In genomic region chr7:117269417-117269816, GRCh38 we compare ENCODE assay signal across 11 cellular contexts. TPM values are rescaled to one million over a fixed set of nuclear protein-coding genes. Genes with fewer than 3 reads are reported as not detected.
A peak's percentile ranks its signal among the peaks of the same experiment; 100 is the strongest.
DNase-seq lines count a peak whose midpoint lies in the region; ATAC-seq, FAIRE-seq and TF ChIP-seq lines count a peak whose summit lies in the region.
"Had no signal": no experiment of that assay in that cellular context is flagged by ENCODE, and none has a peak within 500 bp of the region (broad histone marks: within the 10 kb centered on the region; RNA-seq: fewer than 3 reads in every experiment).

No MANE protein-coding gene starts in this region.

- TF ChIP-seq CTCF in AG09309 (IDR thresholded peaks at IDR 0.05; ENCODE audit: control insufficient read depth, insufficient read depth, low read depth, low read length, missing control alignments) (no peak), K562 (IDR thresholded peaks at IDR 0.05 in 2 of 3, conservative IDR thresholded peaks at IDR 0.05 in 1 of 3; ENCODE audit: insufficient read depth in 2 of 3, low read depth in 1 of 3, low read length in 3 of 3) (no peak), lower lobe of right lung (IDR thresholded peaks at IDR 0.05) (no peak)

- ATAC-seq in K562, result peak; percentile 53; the same call in 2 of the 3 replicates
- ATAC-seq in lower lobe of right lung, result peak; percentile 25 to 71
- ATAC-seq in left ventricle myocardium superior, result no peak
- ATAC-seq: effector memory CD8-positive, alpha-beta T cell had no signal

- no peak overlapping the region for H3K4me3 ChIP-seq in AG09309 (ENCODE audit: control insufficient read depth, low read depth, low read length)
- no peak overlapping the region for H3K4me3 ChIP-seq in K562
- no peak overlapping the region for H3K4me3 ChIP-seq in lower lobe of right lung
- H3K4me3 ChIP-seq in SJCRH30, result no peak overlapping the region

- H4K20me1 ChIP-seq in K562 (replicated peaks; ENCODE audit: control insufficient read depth, insufficient read depth, low read length), result no peaks in the 10 kb centered on the region

- DNase-seq in AG09309 (ENCODE audit: low read depth) (peak; percentile 95), HS-27A (ENCODE audit: low read depth) (peak; percentile 61), K562 (ENCODE audit: extremely low read depth in 1 of 4, low spot score in 3 of 4) (no peak), lower lobe of right lung (no peak), SJCRH30 (no peak), NCI-H1092 (lab: John Stamatoyannopoulos, UW) (no peak), left ventricle myocardium superior (no peak)
- DNase-seq in activated effector memory CD4-positive, alpha-beta T cell treated with Interleukin-2 at 50 U/mL for 16 hours, result no peak
- DNase-seq: effector memory CD8-positive, alpha-beta T cell had no signal

- H3K79me2 ChIP-seq in K562 (ENCODE audit: control insufficient read depth, insufficient read depth, low read length), result no peaks in the 10 kb centered on the region

- H3K9me3 ChIP-seq in K562 (replicated peaks; ENCODE audit: control insufficient read depth, insufficient read depth, low read depth, low read length) (no peaks in the 10 kb centered on the region), lower lobe of right lung (no peaks in the 10 kb centered on the region), SJCRH30 (replicated peaks) (no peaks in the 10 kb centered on the region)

- H3K36me3 ChIP-seq in K562 (ENCODE audit: control insufficient read depth, insufficient read depth, low read length), result no peaks in the 10 kb centered on the region
- no peaks in the 10 kb centered on the region for H3K36me3 ChIP-seq in lower lobe of right lung
- no peaks in the 10 kb centered on the region for H3K36me3 ChIP-seq in SJCRH30

- TF ChIP-seq POLR2A in K562 (conservative IDR thresholded peaks at IDR 0.05), result no peak

- no peak overlapping the region for H3K9ac ChIP-seq in K562 (ENCODE audit: insufficient read depth in 1 of 2, low read depth in 2 of 2, low read length in 2 of 2)

- no peaks in the 10 kb centered on the region for H3K9me1 ChIP-seq in K562 (ENCODE audit: control insufficient read depth, insufficient read depth, low read length)

- under 1% methylated on average over 5 of the region's 5 CpGs for WGBS in K562 (ENCODE audit: insufficient coverage, low coverage, missing lambda C conversion rate)

- CTCF ChIA-PET in K562 (lab: Yijun Ruan, JAX; ENCODE audit: low intra/inter-chr PET ratio), result no interaction called here

- H3K4me1 ChIP-seq in K562 (replicated peaks in 1 of 2; ENCODE audit: control insufficient read depth in 2 of 2, insufficient read depth in 2 of 2, low read length in 2 of 2) (no peaks in the 10 kb centered on the region), lower lobe of right lung (no peaks in the 10 kb centered on the region), SJCRH30 (peaks cover 15% of the 10 kb centered on the region)

- TF ChIP-seq EP300 in K562 (IDR thresholded peaks at IDR 0.05; ENCODE audit: low read length), result no peak

- POLR2A ChIA-PET in K562 (lab: Yijun Ruan, JAX), result no interaction called here

- H3K4me2 ChIP-seq in K562 (ENCODE audit: insufficient read depth, low read length), result no peak overlapping the region

- no peak for FAIRE-seq in K562 (lab: Jason Lieb, UNC)
- FAIRE-seq: D721Med had no signal

- intact Hi-C loops in K562 (cut with micrococcal nuclease) (no loop called here), lower lobe of right lung (cut with DNase I) (no loop called here), left ventricle myocardium superior (cut with micrococcal nuclease) (no loop called here)

- BruUV-seq in K562 (replicated peaks; lab: Mats Ljungman, UMichigan), result no TSS peak

- no peak overlapping the region for H3K27ac ChIP-seq in K562 (ENCODE audit: extremely low read depth, low read depth, low read length)
- H3K27ac ChIP-seq in lower lobe of right lung, result no peak overlapping the region
- no peak overlapping the region for H3K27ac ChIP-seq in SJCRH30

- in situ Hi-C loops in K562 (cut with MboI), result no loop called here

- no peak for TF ChIP-seq RAD21 in K562 (CRISPR knock-in tag; conservative IDR thresholded peaks at IDR 0.05 in 1 of 2, IDR thresholded peaks at IDR 0.05 in 1 of 2)

- H2AFZ ChIP-seq in K562 (ENCODE audit: low read depth, low read length), result no peak overlapping the region

- H3K27me3 ChIP-seq in K562 (ENCODE audit: control insufficient read depth in 2 of 2, insufficient read depth in 2 of 2, low read length in 2 of 2) (peaks cover 15 to 21% of the 10 kb centered on the region in 2 experiments; a peak in 4 of 5 replicates), lower lobe of right lung (ENCODE audit: low read depth) (no peaks in the 10 kb centered on the region), SJCRH30 (no peaks in the 10 kb centered on the region)

TF ChIP-seq in K562, 482 proteins besides CTCF, POLR2A, EP300 and RAD21:
- TF ChIP-seq ATF3 (IDR thresholded peaks at IDR 0.05) (peak; percentile 36), ATF3 (CRISPR knock-in tag; conservative IDR thresholded peaks at IDR 0.05) (no peak), NR2C1 (IDR thresholded peaks at IDR 0.05) (no peak), NR2C1 (tag; IDR thresholded peaks at IDR 0.05) (no peak), JUND (IDR thresholded peaks at IDR 0.05; ENCODE audit: borderline replicate concordance, low read depth, low read length) (no peak), JUND (tag; IDR thresholded peaks at IDR 0.05; ENCODE audit: borderline replicate concordance, low read depth, low read length) (peak; percentile 33; the same call in 1 of the 3 replicates), RBM17 (IDR thresholded peaks at IDR 0.05; ENCODE audit: borderline replicate concordance, low read depth, low read length) (no peak), FOSL1 (tag; conservative IDR thresholded peaks at IDR 0.05) (peak; percentile 67), FUS (optimal IDR thresholded peaks at IDR 0.05; ENCODE audit: low read depth, low read length) (no peak), HCFC1 (IDR thresholded peaks at IDR 0.05; ENCODE audit: low read depth, low read length) (no peak), EP400 (IDR thresholded peaks at IDR 0.05) (no peak)

RNA-seq across cellular contexts. Expression of gene WNT2, which starts 53.4 kb away (rescaled TPM):
- total RNA-seq in K562 (2011; cell fraction: chromatin; rRNA removed; ENCODE audit: low replicate concordance), result not detected in 2 replicates
- not detected in 2 replicates for total RNA-seq in K562 (2011; cell fraction: nucleolus; rRNA removed)
- not detected in 2 replicates for total RNA-seq in K562 (2011; cell fraction: nucleoplasm; rRNA removed)
- total RNA-seq in K562 (2014; rRNA removed), result not detected in 2 replicates
- total RNA-seq in K562 (2014; rRNA removed; fragmentation: Illumina TruSeq; extraction: Trizol), result not detected in 2 replicates
- not detected in 2 replicates for total RNA-seq in K562 (2015; rRNA removed; fragmentation: Illumina TruSeq; extraction: Trizol)
- total RNA-seq in K562 (2021), result not detected in 2 replicates
- not detected in 2 replicates for polyA plus RNA-seq in K562 (2011; rRNA removed)
- not detected in 2 replicates for polyA plus RNA-seq in K562 (2011; cell fraction: cytosol; rRNA removed)
- not detected in 2 replicates for polyA plus RNA-seq in K562 (2011; cell fraction: nucleus; rRNA removed)
- polyA plus RNA-seq in K562 (2012), result not detected in 2 replicates
- not detected in 2 replicates for polyA plus RNA-seq in K562 (2014; fragmentation: Illumina TruSeq; extraction: Trizol)
- under 1 TPM in 1 of 2 experiments, not detected in 1; 0.04 TPM for polyA plus RNA-seq in K562 (2014; fragmentation: Nextera tagmentation; extraction: Ambion mirVana)
- not detected in 2 replicates for polyA plus RNA-seq in K562 (2014; rRNA removed)
- polyA minus RNA-seq in K562 (2011; rRNA and poly(A)+ RNA removed), result not detected in 2 replicates
- polyA minus RNA-seq in K562 (2011; cell fraction: cytosol; rRNA and poly(A)+ RNA removed), result not detected in 2 replicates
- not detected in 2 replicates for polyA minus RNA-seq in K562 (2011; cell fraction: nucleus; rRNA and poly(A)+ RNA removed)
- total RNA-seq in lower lobe of right lung, result 9.0 TPM
- 0.03 and 0.06 TPM in 2 replicates for total RNA-seq in SJCRH30 (2014; rRNA removed; shearing (Covaris generic))
- total RNA-seq in left ventricle myocardium superior, result 0.57 TPM
- total RNA-seq: activated T-helper 1 cell treated with anti-CD3 and anti-CD28 coated beads, Interleukin-12 subunit alpha, Interleukin-12 subunit beta, Interleukin-2, Interleukin-4 antibody, amounts not matched to agents 30 ng/mL and 10 ng/mL and 1 ng/mL, durations not matched to agents 14 hours and 24 hours and 36 hours had no signal

Comparison
In these comparisons a context has a peak if more than half of its experiments do, and no peak if none do; other contexts are left out.
1. DNase-seq: peak in AG09309 (single experiment) and HS-27A (single experiment); none in K562 (0 of 4), lower lobe of right lung (single experiment), SJCRH30 (0 of 2), activated effector memory CD4-positive, alpha-beta T cell treated with Interleukin-2 at 50 U/mL for 16 hours (single experiment), NCI-H1092 (single experiment) and left ventricle myocardium superior (single experiment).